5 cellular contexts compared by ENCODE assay signal in genomic region chr12:2523317-2523716, GRCh38.
"Had no signal": no experiment of that assay in that cellular context is flagged by ENCODE, and none has a peak within 500 bp of the region (broad histone marks: within the 10 kb centered on the region; RNA-seq: fewer than 3 reads in every experiment).

No MANE protein-coding gene starts in this region.

- H2AFZ ChIP-seq: GM23338 had no signal

- ATAC-seq: GM23338, HepG2 had no signal

- H3K4me2 ChIP-seq: GM23338 had no signal

- H3K4me3 ChIP-seq: GM23338 had no signal

- H3K27ac ChIP-seq: HL-60 had no signal

- DNase-seq: H9, HCEC 1CT had no signal
